1 cellular context compared by ENCODE assay signal in the genomic region with DNA sequence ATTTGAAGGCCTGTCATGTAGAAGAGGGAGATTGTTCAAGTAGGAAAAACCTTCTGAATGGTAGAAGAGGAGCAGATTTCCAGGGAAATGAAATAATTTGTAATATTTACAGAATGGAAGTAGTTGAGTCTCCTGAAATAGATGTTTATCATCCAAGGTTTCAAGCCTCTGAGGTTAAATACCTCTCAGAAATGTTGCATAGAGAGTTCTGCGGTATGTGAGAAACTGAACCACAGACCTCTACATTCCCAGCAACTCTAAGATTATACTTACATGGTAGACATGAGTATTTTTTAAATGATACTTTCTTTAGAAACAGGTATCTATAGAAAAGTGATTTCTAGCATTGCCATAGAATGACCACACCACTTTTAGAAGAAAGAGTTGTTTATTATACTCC.
TF ChIP-seq lines count a peak whose summit lies in the region.

No MANE protein-coding gene starts in this region.

TF ChIP-seq in K562, 482 proteins besides CTCF, POLR2A, EP300 and RAD21 (continued from another document):
- TF ChIP-seq HINFP (tag; conservative IDR thresholded peaks at IDR 0.05; ENCODE audit: low read depth) (no peak), LCOR (CRISPR knock-in tag; IDR thresholded peaks at IDR 0.05) (no peak), NFXL1 (CRISPR knock-in tag; IDR thresholded peaks at IDR 0.05) (no peak), MED1 (CRISPR knock-in tag; IDR thresholded peaks at IDR 0.05; ENCODE audit: borderline replicate concordance) (no peak), ZNF766 (CRISPR knock-in tag; conservative IDR thresholded peaks at IDR 0.05) (no peak)
- TF ChIP-seq, protein P1, sequence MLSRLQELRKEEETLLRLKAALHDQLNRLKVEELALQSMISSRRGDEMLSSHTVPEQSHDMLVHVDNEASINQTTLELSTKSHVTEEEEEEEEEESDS (CRISPR knock-in tag; IDR thresholded peaks at IDR 0.05): no peak
- TF ChIP-seq, protein P2, sequence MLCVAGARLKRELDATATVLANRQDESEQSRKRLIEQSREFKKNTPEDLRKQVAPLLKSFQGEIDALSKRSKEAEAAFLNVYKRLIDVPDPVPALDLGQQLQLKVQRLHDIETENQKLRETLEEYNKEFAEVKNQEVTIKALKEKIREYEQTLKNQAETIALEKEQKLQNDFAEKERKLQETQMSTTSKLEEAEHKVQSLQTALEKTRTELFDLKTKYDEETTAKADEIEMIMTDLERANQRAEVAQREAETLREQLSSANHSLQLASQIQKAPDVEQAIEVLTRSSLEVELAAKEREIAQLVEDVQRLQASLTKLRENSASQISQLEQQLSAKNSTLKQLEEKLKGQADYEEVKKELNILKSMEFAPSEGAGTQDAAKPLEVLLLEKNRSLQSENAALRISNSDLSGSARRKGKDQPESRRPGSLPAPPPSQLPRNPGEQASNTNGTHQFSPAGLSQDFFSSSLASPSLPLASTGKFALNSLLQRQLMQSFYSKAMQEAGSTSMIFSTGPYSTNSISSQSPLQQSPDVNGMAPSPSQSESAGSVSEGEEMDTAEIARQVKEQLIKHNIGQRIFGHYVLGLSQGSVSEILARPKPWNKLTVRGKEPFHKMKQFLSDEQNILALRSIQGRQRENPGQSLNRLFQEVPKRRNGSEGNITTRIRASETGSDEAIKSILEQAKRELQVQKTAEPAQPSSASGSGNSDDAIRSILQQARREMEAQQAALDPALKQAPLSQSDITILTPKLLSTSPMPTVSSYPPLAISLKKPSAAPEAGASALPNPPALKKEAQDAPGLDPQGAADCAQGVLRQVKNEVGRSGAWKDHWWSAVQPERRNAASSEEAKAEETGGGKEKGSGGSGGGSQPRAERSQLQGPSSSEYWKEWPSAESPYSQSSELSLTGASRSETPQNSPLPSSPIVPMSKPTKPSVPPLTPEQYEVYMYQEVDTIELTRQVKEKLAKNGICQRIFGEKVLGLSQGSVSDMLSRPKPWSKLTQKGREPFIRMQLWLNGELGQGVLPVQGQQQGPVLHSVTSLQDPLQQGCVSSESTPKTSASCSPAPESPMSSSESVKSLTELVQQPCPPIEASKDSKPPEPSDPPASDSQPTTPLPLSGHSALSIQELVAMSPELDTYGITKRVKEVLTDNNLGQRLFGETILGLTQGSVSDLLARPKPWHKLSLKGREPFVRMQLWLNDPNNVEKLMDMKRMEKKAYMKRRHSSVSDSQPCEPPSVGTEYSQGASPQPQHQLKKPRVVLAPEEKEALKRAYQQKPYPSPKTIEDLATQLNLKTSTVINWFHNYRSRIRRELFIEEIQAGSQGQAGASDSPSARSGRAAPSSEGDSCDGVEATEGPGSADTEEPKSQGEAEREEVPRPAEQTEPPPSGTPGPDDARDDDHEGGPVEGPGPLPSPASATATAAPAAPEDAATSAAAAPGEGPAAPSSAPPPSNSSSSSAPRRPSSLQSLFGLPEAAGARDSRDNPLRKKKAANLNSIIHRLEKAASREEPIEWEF (CRISPR knock-in tag; IDR thresholded peaks at IDR 0.05): no peak
